ENCODE assay signal across 17 cellular contexts in genomic region chr6:101286146-101286545, GRCh38.
A peak's percentile ranks its signal among the peaks of the same experiment; 100 is the strongest.
DNase-seq lines count a peak whose midpoint lies in the region; ATAC-seq, FAIRE-seq and TF ChIP-seq lines count a peak whose summit lies in the region.
"Had no signal": no experiment of that assay in that cellular context is flagged by ENCODE, and none has a peak within 500 bp of the region (broad histone marks: within the 10 kb centered on the region; RNA-seq: fewer than 3 reads in every experiment).

No MANE protein-coding gene starts in this region.

- no peak overlapping the region for H3K27ac ChIP-seq in GM12878 (ENCODE audit: control insufficient read depth, insufficient read depth)
- no peak overlapping the region for H3K27ac ChIP-seq in caudate nucleus (ENCODE audit: low read depth, low read length)
- H3K27ac ChIP-seq: 22Rv1, HL-60 had no signal

- TF ChIP-seq POLR2A in GM12878 (IDR thresholded peaks at IDR 0.05; ENCODE audit: low read depth, low read length) = no peak

- H3K36me3 ChIP-seq in GM12878 (ENCODE audit: control insufficient read depth in 2 of 2, insufficient read depth in 2 of 2, low read length in 1 of 2) = no peaks in the 10 kb centered on the region

- no peak for TF ChIP-seq RAD21 in GM12878 (IDR thresholded peaks at IDR 0.05; ENCODE audit: insufficient read depth, low read depth, low read length)

- SMC1A ChIA-PET in GM12878 (lab: Charles Lee; ENCODE audit: uncharacterized antibody, unreplicated experiment) = interaction anchor here (0.8 to 1.1 kb wide), 2 partner anchors 23 to 401 kb away, joined by 3 read pairs; no protein-coding TSS in a partner anchor

- H3K79me2 ChIP-seq in GM12878 (ENCODE audit: control insufficient read depth, insufficient read depth, low read length) = no peaks in the 10 kb centered on the region

- H3K4me3 ChIP-seq in GM12878 = no peak overlapping the region

- H3K4me1 Mint-ChIP-seq in nephron progenitor cell = peaks cover 29% of the 10 kb centered on the region
- H3K4me1 Mint-ChIP-seq: CD14-positive monocyte, H9 had no signal

- POLR2A ChIA-PET in GM12878 (lab: Charles Lee) = no interaction called here

- peak overlapping the region; percentile 72 for H3K27ac Mint-ChIP-seq in nephron progenitor cell
- H3K27ac Mint-ChIP-seq: CD14-positive monocyte; CD8-positive, alpha-beta T cell; H9 had no signal

- no peak for FAIRE-seq in GM12878 (lab: Jason Lieb, UNC)

- RAD21 ChIA-PET in GM12878 (lab: Charles Lee; ENCODE audit: unreplicated experiment) = no interaction called here

- CTCF ChIA-PET in GM12878 (lab: Yijun Ruan, JAX) = interaction anchor here (1.2 kb wide), 1 partner anchor 16 kb away, joined by 4 read pairs; no protein-coding TSS in a partner anchor

- in situ Hi-C loops in GM12878 (cut with MboI) = no loop called here

- H3K27me3 Mint-ChIP-seq in nephron progenitor cell (ENCODE audit: low read depth, poor library complexity) = no peaks in the 10 kb centered on the region

- no peak overlapping the region for H3K9ac ChIP-seq in GM12878 (ENCODE audit: control insufficient read depth, insufficient read depth, low read length)

- ATAC-seq in GM12878 (peak; percentile 58), HG03159 (IDR thresholded peaks at IDR 0.05; ENCODE audit: unreplicated experiment) (no peak), HG02973 (IDR thresholded peaks at IDR 0.05; ENCODE audit: unreplicated experiment) (no peak)
- ATAC-seq: CD8-positive, alpha-beta T cell had no signal

- no peak overlapping the region for H2AFZ ChIP-seq in GM12878 (ENCODE audit: control insufficient read depth, low read depth, low read length)

- BruUV-seq in GM12878 (replicated peaks; lab: Mats Ljungman, UMichigan) = no TSS peak

- 0% methylated on average over 2 of the region's 2 CpGs for WGBS in GM12878 (ENCODE audit: insufficient coverage, insufficient replicate concordance, low lambda C conversion rate, missing lambda C conversion rate)

- H3K9me3 Mint-ChIP-seq in nephron progenitor cell = peaks cover under 1% of the 10 kb centered on the region
- H3K9me3 Mint-ChIP-seq: H9 had no signal

- H3K27me3 ChIP-seq in GM12878 (replicated peaks in 1 of 2; ENCODE audit: control insufficient read depth in 2 of 2, insufficient read depth in 2 of 2, low read length in 1 of 2) = no peaks in the 10 kb centered on the region

- DNase-seq in NCI-H1417 (lab: John Stamatoyannopoulos, UW) (peak in 2 of 3 experiments; percentile 45 to 91), NCI-H1417 treated with DMSO at 0.1 percent for 48 hours (lab: John Stamatoyannopoulos, UW) (no peak), GM12878 (ENCODE audit: low read depth, low spot score) (no peak), nephron progenitor cell (no peak), inferior parietal cortex (ENCODE audit: extremely low spot score) (no peak), caudate nucleus (lab: John Stamatoyannopoulos, UW) (no peak)
- DNase-seq: Caco-2; CD8-positive, alpha-beta T cell; DMS53; GOT3; H9; IMR-90 had no signal

- no peak overlapping the region for H3K4me3 Mint-ChIP-seq in nephron progenitor cell
- H3K4me3 Mint-ChIP-seq: CD14-positive monocyte; CD8-positive, alpha-beta T cell; H9 had no signal

- no peak for TF ChIP-seq EP300 in GM12878 (IDR thresholded peaks at IDR 0.05; ENCODE audit: borderline replicate concordance in 1 of 2, control insufficient read depth in 1 of 2, low read depth in 2 of 2, low read length in 2 of 2)

- H3K9me3 ChIP-seq in GM12878 (replicated peaks; ENCODE audit: control insufficient read depth, insufficient read depth, low read length) = no peaks in the 10 kb centered on the region
- H3K9me3 ChIP-seq: Caco-2 had no signal

- H3K4me1 ChIP-seq in GM12878 (ENCODE audit: control insufficient read depth, insufficient read depth, low read length) = no peaks in the 10 kb centered on the region
- H3K4me1 ChIP-seq: Caco-2 had no signal

- intact Hi-C loops in GM12878 (cut with micrococcal nuclease; ENCODE audit: unreplicated experiment) = no loop called here

- H3K4me2 ChIP-seq in GM12878 (ENCODE audit: control insufficient read depth, insufficient read depth) = no peak overlapping the region

- H3K36me3 Mint-ChIP-seq in nephron progenitor cell (ENCODE audit: low read depth) = peaks cover under 1% of the 10 kb centered on the region
- H3K36me3 Mint-ChIP-seq: CD14-positive monocyte; CD8-positive, alpha-beta T cell had no signal

- TF ChIP-seq CTCF in GM12878 (IDR thresholded peaks at IDR 0.05 in 2 of 3, conservative IDR thresholded peaks at IDR 0.05 in 1 of 3; ENCODE audit: control insufficient read depth in 2 of 3, extremely low read depth in 1 of 3, insufficient read depth in 1 of 3, low read depth in 3 of 3, low read length in 3 of 3) (no peak), nephron progenitor cell (IDR thresholded peaks at IDR 0.05) (no peak)

- no peaks in the 10 kb centered on the region for H4K20me1 ChIP-seq in GM12878 (ENCODE audit: control insufficient read depth, insufficient read depth)

TF ChIP-seq in GM12878, 131 proteins besides CTCF, POLR2A, EP300 and RAD21:
- no peak for TF ChIP-seq HDAC2 (IDR thresholded peaks at IDR 0.05)
- TF ChIP-seq RELB (IDR thresholded peaks at IDR 0.05; ENCODE audit: low read depth) = peak; percentile 32; the same call in 1 of the 2 replicates
- 0 out of 2 replicates have a peak, but pooled peaks have one; percentile 31 for TF ChIP-seq DPF2 (IDR thresholded peaks at IDR 0.05)
- TF ChIP-seq ZNF24 (IDR thresholded peaks at IDR 0.05) = no peak
- no peak for TF ChIP-seq ZBED1 (IDR thresholded peaks at IDR 0.05; ENCODE audit: borderline replicate concordance)
- TF ChIP-seq MTA2 (IDR thresholded peaks at IDR 0.05; ENCODE audit: low read depth) = peak; percentile 67
- peak; percentile 72; the same call in 1 of the 2 replicates for TF ChIP-seq NR2F1 (conservative IDR thresholded peaks at IDR 0.05)
- no peak for TF ChIP-seq HDAC6 (IDR thresholded peaks at IDR 0.05; ENCODE audit: unreplicated experiment)
- no peak for TF ChIP-seq ZNF207 (IDR thresholded peaks at IDR 0.05; ENCODE audit: borderline replicate concordance)
- TF ChIP-seq IKZF1 (conservative IDR thresholded peaks at IDR 0.05) = peak; percentile 42; the same call in 1 of the 2 replicates
TF ChIP-seq in GM12878: peak in this region for 5.

Comparison
In these comparisons a context has a peak if more than half of its experiments do, and no peak if none do; other contexts are left out.
1. DNase-seq: peak in NCI-H1417 (2 of 3); none in NCI-H1417 treated with DMSO at 0.1 percent for 48 hours (single experiment), GM12878 (single experiment), nephron progenitor cell (single experiment), inferior parietal cortex (single experiment) and caudate nucleus (0 of 61).